ENCODE assay signal across 1 cellular context in genomic region chr11:117179048-117179999, GRCh38.
TF ChIP-seq lines count a peak whose summit lies in the region.

No MANE protein-coding gene starts in this region.

TF ChIP-seq in SK-N-SH treated with all-trans-retinoic acid at 6 μM for 48 hours, 23 proteins besides CTCF, POLR2A, EP300 and RAD21 (continued from another document):
- no peak for TF ChIP-seq BACH2 (CRISPR knock-in tag; IDR thresholded peaks at IDR 0.05; ENCODE audit: borderline replicate concordance)
- no peak for TF ChIP-seq ZNF70 (CRISPR knock-in tag; IDR thresholded peaks at IDR 0.05)
- no peak for TF ChIP-seq ZNF565 (CRISPR knock-in tag; conservative IDR thresholded peaks at IDR 0.05; ENCODE audit: low read depth)
- TF ChIP-seq PPARA (CRISPR knock-in tag; IDR thresholded peaks at IDR 0.05; ENCODE audit: borderline replicate concordance): no peak
- no peak for TF ChIP-seq PATZ1 (CRISPR knock-in tag; IDR thresholded peaks at IDR 0.05; ENCODE audit: borderline replicate concordance)
- no peak for TF ChIP-seq ZFP30 (CRISPR knock-in tag; IDR thresholded peaks at IDR 0.05)
- no peak for TF ChIP-seq CREB5 (CRISPR knock-in tag; IDR thresholded peaks at IDR 0.05; ENCODE audit: low read depth)
- TF ChIP-seq OSR1 (CRISPR knock-in tag; IDR thresholded peaks at IDR 0.05): no peak
- no peak for TF ChIP-seq ISL1 (CRISPR knock-in tag; IDR thresholded peaks at IDR 0.05)
- TF ChIP-seq TOX (CRISPR knock-in tag; IDR thresholded peaks at IDR 0.05; ENCODE audit: borderline replicate concordance): no peak
- no peak for TF ChIP-seq TSHZ2 (CRISPR knock-in tag; IDR thresholded peaks at IDR 0.05)
- no peak for TF ChIP-seq ESRRG (CRISPR knock-in tag; IDR thresholded peaks at IDR 0.05)
- TF ChIP-seq ZNF8 (CRISPR knock-in tag; IDR thresholded peaks at IDR 0.05): no peak
TF ChIP-seq in SK-N-SH treated with all-trans-retinoic acid at 6 μM for 48 hours: peak in this region for 0.
